31 cellular contexts compared by ENCODE assay signal in genomic region chr3:134017490-134017889, GRCh38. TPM values are rescaled to one million over a fixed set of nuclear protein-coding genes. Genes with fewer than 3 reads are reported as not detected.
"Had no signal": no experiment of that assay in that cellular context is flagged by ENCODE, and none has a peak within 500 bp of the region (broad histone marks: within the 10 kb centered on the region; RNA-seq: fewer than 3 reads in every experiment).

No MANE protein-coding gene starts in this region.

- H3K9me3 ChIP-seq: adrenal gland, body of pancreas, breast epithelium, Peyer's patch, SJSA1, SK-N-SH had no signal

- H3K27ac ChIP-seq: adrenal gland, body of pancreas, breast epithelium, KMS-11, Peyer's patch, SJSA1, VCaP had no signal

- H3K27ac Mint-ChIP-seq: activated B cell treated with CpG ODN at 0.5 μM for 24 hours; activated CD4-positive, alpha-beta memory T cell treated with anti-CD3 and anti-CD28 coated beads for 36 hours; activated naive CD4-positive, alpha-beta T cell treated with anti-CD3 and anti-CD28 coated beads for 36 hours; activated naive CD4-positive, alpha-beta T cell treated with anti-CD3 and anti-CD28 coated beads, Interleukin-2, amount 50 U/mL, for 72 hours; activated T-helper 1 cell treated with anti-CD3 and anti-CD28 coated beads, Interleukin-12 subunit alpha, Interleukin-12 subunit beta, Interleukin-2, Interleukin-4 antibody, amounts not matched to agents 30 ng/mL and 10 ng/mL and 1 ng/mL, durations not matched to agents 14 hours and 24 hours and 36 hours; T-helper 1 cell treated with Interleukin-12 subunit alpha and Interleukin-12 subunit beta and Interleukin-4 antibody, amounts not matched to agents 30 μg/mL and 1 μg/mL, for 36 hours had no signal

- H3K4me3 Mint-ChIP-seq: activated B cell treated with CpG ODN at 0.5 μM for 24 hours; activated CD4-positive, alpha-beta memory T cell treated with anti-CD3 and anti-CD28 coated beads for 36 hours; activated naive CD4-positive, alpha-beta T cell treated with anti-CD3 and anti-CD28 coated beads for 36 hours; activated T-cell treated with anti-CD3 and anti-CD28 coated beads, Interleukin-2, amount 50 U/mL, for 4 hours; activated T-helper 1 cell treated with anti-CD3 and anti-CD28 coated beads, Interleukin-12 subunit alpha, Interleukin-12 subunit beta, Interleukin-2, Interleukin-4 antibody, amounts not matched to agents 30 ng/mL and 10 ng/mL and 1 ng/mL, durations not matched to agents 14 hours and 24 hours and 36 hours; T-helper 1 cell treated with Interleukin-12 subunit alpha and Interleukin-12 subunit beta and Interleukin-4 antibody, amounts not matched to agents 30 μg/mL and 1 μg/mL, for 36 hours had no signal

- H3K4me3 ChIP-seq: adrenal gland, body of pancreas, breast epithelium, Peyer's patch, SJSA1 had no signal

- H3K4me1 Mint-ChIP-seq: activated B cell treated with CpG ODN at 0.5 μM for 24 hours had no signal

- H3K36me3 Mint-ChIP-seq: activated CD4-positive, alpha-beta memory T cell treated with anti-CD3 and anti-CD28 coated beads for 36 hours; activated naive CD4-positive, alpha-beta T cell treated with anti-CD3 and anti-CD28 coated beads, Interleukin-2, amount 50 U/mL, for 72 hours had no signal

- H3K4me1 ChIP-seq: adrenal gland, body of pancreas, breast epithelium, Peyer's patch, SJSA1 had no signal

- H3K9ac ChIP-seq: KMS-11, SK-N-SH had no signal

- H3K4me2 ChIP-seq: KMS-11, SK-N-SH had no signal

- DNase-seq: activated B cell treated with CpG ODN at 0.5 μM for 24 hours; activated CD4-positive, alpha-beta memory T cell treated with anti-CD3 and anti-CD28 coated beads for 36 hours; activated CD4-positive, alpha-beta T cell treated with anti-CD3 and anti-CD28 coated beads for 4 hours; activated CD4-positive, alpha-beta T cell treated with anti-CD3 and anti-CD28 coated beads, Interleukin-2, amount 50 U/mL, for 1 hour; activated CD4-positive, CD25-positive, alpha-beta regulatory T cell treated with anti-CD3 and anti-CD28 coated beads, Interleukin-2, amount 50 U/mL, for 72 hours; activated gamma-delta T cell treated with Interleukin-2 at 50 U/mL for 16 hours; activated naive CD4-positive, alpha-beta T cell treated with anti-CD3 and anti-CD28 coated beads for 36 hours; activated T-cell treated with anti-CD3 and anti-CD28 coated beads for 4 hours; activated T-cell treated with anti-CD3 and anti-CD28 coated beads, Interleukin-2, amount 50 U/mL, for 4 hours; body of pancreas; MM.1S; MV-4-11; NCI-H1092; NCI-H1436 treated with DMSO at 0.1 percent for 48 hours; NCI-H1694 treated with DMSO at 0.1 percent for 48 hours; NCI-H2029; NCI-H345; NCI-H524 treated with DMSO at 0.1 percent for 48 hours; Peyer's patch; RPMI8226; SHP77 treated with DMSO at 0.1 percent for 48 hours; SK-N-SH had no signal

- H3K9me3 Mint-ChIP-seq: activated B cell treated with CpG ODN at 0.5 μM for 24 hours; activated CD4-positive, alpha-beta memory T cell treated with anti-CD3 and anti-CD28 coated beads for 36 hours; activated naive CD4-positive, alpha-beta T cell treated with anti-CD3 and anti-CD28 coated beads for 36 hours; activated naive CD4-positive, alpha-beta T cell treated with anti-CD3 and anti-CD28 coated beads, Interleukin-2, amount 50 U/mL, for 72 hours; activated T-cell treated with anti-CD3 and anti-CD28 coated beads, Interleukin-2, amount 50 U/mL, for 4 hours; activated T-helper 1 cell treated with anti-CD3 and anti-CD28 coated beads, Interleukin-12 subunit alpha, Interleukin-12 subunit beta, Interleukin-2, Interleukin-4 antibody, amounts not matched to agents 30 ng/mL and 10 ng/mL and 1 ng/mL, durations not matched to agents 14 hours and 24 hours and 36 hours; T-helper 1 cell treated with Interleukin-12 subunit alpha and Interleukin-12 subunit beta and Interleukin-4 antibody, amounts not matched to agents 30 μg/mL and 1 μg/mL, for 36 hours had no signal

- ATAC-seq: activated naive CD4-positive, alpha-beta T cell treated with anti-CD3 and anti-CD28 coated beads, Interleukin-2, amount 50 U/mL, for 72 hours; activated T-cell treated with anti-CD3 and anti-CD28 coated beads, Interleukin-2, amount 50 U/mL, for 4 hours; body of pancreas had no signal

- H3K36me3 ChIP-seq: adrenal gland, breast epithelium, Peyer's patch, SJSA1 had no signal

- H3K27me3 ChIP-seq: adrenal gland, body of pancreas, breast epithelium, Peyer's patch, SJSA1 had no signal

RNA-seq across cellular contexts. Expression of gene SLCO2A1, which starts 12.2 kb away (rescaled TPM):
- total RNA-seq: activated B cell treated with CpG ODN at 0.5 μM for 24 hours; activated CD4-positive, alpha-beta memory T cell treated with anti-CD3 and anti-CD28 coated beads for 36 hours; activated naive CD4-positive, alpha-beta T cell treated with anti-CD3 and anti-CD28 coated beads for 36 hours; activated naive CD4-positive, alpha-beta T cell treated with anti-CD3 and anti-CD28 coated beads, Interleukin-2, amount 50 U/mL, for 72 hours; activated T-helper 1 cell treated with anti-CD3 and anti-CD28 coated beads, Interleukin-12 subunit alpha, Interleukin-12 subunit beta, Interleukin-2, Interleukin-4 antibody, amounts not matched to agents 30 ng/mL and 10 ng/mL and 1 ng/mL, durations not matched to agents 14 hours and 24 hours and 36 hours; NCI-H460 had no signal
